Comparison of ENCODE assay signal across 8 cellular contexts in the genomic region with DNA sequence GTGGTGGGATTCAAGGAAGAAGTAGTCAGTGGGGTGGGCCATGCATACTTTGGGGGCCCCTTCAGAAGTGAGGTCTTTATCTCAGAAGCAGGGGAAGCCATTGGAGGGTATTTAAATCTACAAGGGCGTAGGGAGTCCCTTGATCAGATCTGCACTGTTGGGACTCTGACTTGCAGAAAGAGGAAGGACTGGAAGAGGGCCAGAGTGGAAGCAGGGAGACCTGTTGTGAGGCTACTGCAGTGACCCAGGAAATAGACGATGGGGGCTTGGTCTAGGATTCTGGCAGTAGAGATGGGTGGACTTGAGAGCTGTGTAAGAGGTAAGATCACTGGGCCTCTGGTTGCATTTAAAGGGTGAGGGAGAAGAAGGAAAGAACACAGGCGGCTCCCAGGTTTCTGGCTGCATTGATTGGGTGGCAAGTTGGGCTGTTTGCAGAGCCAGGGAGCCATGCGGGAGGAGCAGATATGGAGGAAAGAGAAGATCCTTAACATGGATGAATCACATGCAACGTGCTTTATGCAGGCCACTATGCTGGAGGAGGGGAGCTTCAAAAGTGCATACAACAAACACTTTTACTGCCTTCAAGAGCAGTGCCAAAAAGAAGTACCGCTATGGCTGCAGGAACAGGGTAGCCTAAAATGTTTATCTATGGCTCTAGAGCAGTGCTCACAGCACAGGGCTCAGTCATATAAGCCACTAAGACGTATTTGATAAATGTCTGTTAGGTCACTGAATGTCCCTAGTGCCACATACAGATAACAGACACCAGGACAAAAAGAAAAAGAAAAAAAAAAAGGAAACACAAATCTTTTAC. TPM values are rescaled to one million over a fixed set of nuclear protein-coding genes. Genes with fewer than 3 reads are reported as not detected.
DNase-seq lines count a peak whose midpoint lies in the region; FAIRE-seq and TF ChIP-seq lines count a peak whose summit lies in the region.
"Had no signal": no experiment of that assay in that cellular context is flagged by ENCODE, and none has a peak within 500 bp of the region (broad histone marks: within the 10 kb centered on the region; RNA-seq: fewer than 3 reads in every experiment).

No MANE protein-coding gene starts in this region.

- DNase-seq in GM23248 (peak; percentile 47), RKO (ENCODE audit: low spot score) (peak; percentile 30), endothelial cell of umbilical vein (ENCODE audit: low read depth, low spot score) (no peak), sigmoid colon (no peak), GM13976 (ENCODE audit: low spot score) (no peak), dedifferentiated amniotic fluid mesenchymal stem cell (ENCODE audit: extremely low spot score) (no peak), DMS 273 treated with DMSO at 0.1 percent for 48 hours (lab: John Stamatoyannopoulos, UW) (no peak)
- DNase-seq: activated CD4-positive, alpha-beta T cell treated with anti-CD3 and anti-CD28 coated beads for 48 hours had no signal

- no peak for TF ChIP-seq POLR2A in endothelial cell of umbilical vein (IDR thresholded peaks at IDR 0.05; ENCODE audit: low read depth, low read length)
- no peak for TF ChIP-seq POLR2A in sigmoid colon (IDR thresholded peaks at IDR 0.05)

- H3K79me2 ChIP-seq in GM23248 (ENCODE audit: insufficient read depth) (peaks cover 62% of the 10 kb centered on the region), endothelial cell of umbilical vein (ENCODE audit: control insufficient read depth, insufficient read depth, low read length) (peaks cover 41% of the 10 kb centered on the region)

- CTCF ChIA-PET in endothelial cell of umbilical vein (lab: Charles Lee), result interaction anchor here (1.3 kb wide), 1 partner anchor 42 kb away, joined by 3 read pairs; no protein-coding TSS in a partner anchor

- TF ChIP-seq CTCF in endothelial cell of umbilical vein (IDR thresholded peaks at IDR 0.05; ENCODE audit: extremely low read depth in 1 of 2, insufficient read depth in 1 of 2, low read depth in 1 of 2, low read length in 2 of 2), result no peak
- TF ChIP-seq CTCF in sigmoid colon (IDR thresholded peaks at IDR 0.05), result no peak
- no peak for TF ChIP-seq CTCF in GM13976 (IDR thresholded peaks at IDR 0.05; ENCODE audit: borderline replicate concordance, control extremely low read depth, extremely low read depth, insufficient read depth, missing control alignments)

- in situ Hi-C loops in GM23248 (cut with MboI) (no loop called here), GM13976 (cut with MboI; ENCODE audit: low sequenced_read_pairs, unreplicated experiment) (no loop called here)

- no peaks in the 10 kb centered on the region for H3K9me1 ChIP-seq in endothelial cell of umbilical vein (replicated peaks; ENCODE audit: control insufficient read depth, extremely low read depth, insufficient read depth, low read length)

- dilution Hi-C loops in endothelial cell of umbilical vein (cut with MboI; ENCODE audit: extremely low pct_ligation_motif_present, low sequenced_read_pairs), result no loop called here

- no peaks in the 10 kb centered on the region for H3K27me3 ChIP-seq in GM23248 (replicated peaks; ENCODE audit: insufficient read depth)
- H3K27me3 ChIP-seq in endothelial cell of umbilical vein (ENCODE audit: control insufficient read depth in 2 of 2, insufficient read depth in 2 of 2, low read length in 2 of 2), result no peaks in the 10 kb centered on the region
- H3K27me3 ChIP-seq in sigmoid colon, result no peaks in the 10 kb centered on the region

- H3K36me3 ChIP-seq in GM23248 (ENCODE audit: low read depth) (no peaks in the 10 kb centered on the region), endothelial cell of umbilical vein (ENCODE audit: control insufficient read depth in 2 of 2, extremely low read depth in 1 of 2, insufficient read depth in 2 of 2, low read length in 2 of 2) (peaks cover 0 to 5% of the 10 kb centered on the region in 2 experiments), sigmoid colon (peaks cover 0 to under 1% (median 0%) of the 10 kb centered on the region in 4 donors)

- BruUV-seq in endothelial cell of umbilical vein (replicated peaks; lab: Mats Ljungman, UMichigan), result no TSS peak

- peaks cover 16% of the 10 kb centered on the region for H3F3A ChIP-seq in GM23248 (ENCODE audit: insufficient read depth)

- no peak overlapping the region for H3K27ac ChIP-seq in GM23248
- H3K27ac ChIP-seq in endothelial cell of umbilical vein (ENCODE audit: insufficient read depth, low read depth, low read length), result no peak overlapping the region
- H3K27ac ChIP-seq in sigmoid colon, result peak overlapping the region in 3 of 4 donors; percentile 87 to 96 (median 95)

- intact Hi-C loops in endothelial cell of umbilical vein (cut with micrococcal nuclease), result no loop called here
- intact Hi-C loops in sigmoid colon (cut with DNase I), result no loop called here

- no peaks in the 10 kb centered on the region for H3K9me3 ChIP-seq in GM23248 (ENCODE audit: low read depth)
- H3K9me3 ChIP-seq in endothelial cell of umbilical vein (replicated peaks; ENCODE audit: control insufficient read depth, insufficient read depth, low read length), result no peaks in the 10 kb centered on the region
- no peaks in the 10 kb centered on the region for H3K9me3 ChIP-seq in sigmoid colon

- WGBS in GM23248 (ENCODE audit: low coverage in 1 of 2, low lambda C conversion rate in 2 of 2, missing lambda C conversion rate in 2 of 2), 2 experiments, result 64 to 69% methylated on average over 6 to 7 of the region's 7 CpGs
- 47 to 69% methylated on average over 7 of the region's 7 CpGs for WGBS in sigmoid colon, 2 donors

- peak overlapping the region; percentile 89 for H3K9ac ChIP-seq in GM23248
- H3K9ac ChIP-seq in endothelial cell of umbilical vein (replicated peaks; ENCODE audit: extremely low read depth, insufficient read depth, low read length), result peak overlapping the region; percentile 85

- H3K4me2 ChIP-seq in GM23248 (ENCODE audit: unreplicated experiment) (peak overlapping the region; percentile 68), endothelial cell of umbilical vein (ENCODE audit: insufficient read depth, low read length) (peak overlapping the region; percentile 78)

- H2AFZ ChIP-seq in GM23248 (peak overlapping the region; percentile 77), endothelial cell of umbilical vein (ENCODE audit: low read depth, low read length) (no peak overlapping the region)

- POLR2A ChIA-PET in endothelial cell of umbilical vein (lab: Charles Lee), result no interaction called here

- H3K4me3 ChIP-seq in GM23248 (peak overlapping the region; percentile 78), endothelial cell of umbilical vein (replicated peaks in 1 of 3; ENCODE audit: insufficient read depth in 1 of 3, low read depth in 1 of 3, low read length in 3 of 3) (peak overlapping the region in 2 of 3 experiments; percentile 77 to 86), sigmoid colon (peak overlapping the region; percentile 67 to 90 (median 78))

- H3K9me2 ChIP-seq in GM23248 (ENCODE audit: insufficient read depth), result no peaks in the 10 kb centered on the region

- H3K4me1 ChIP-seq in GM23248 (ENCODE audit: insufficient read depth) (peaks cover 23% of the 10 kb centered on the region), endothelial cell of umbilical vein (ENCODE audit: control insufficient read depth, extremely low read depth, insufficient read depth, low read length) (peaks cover 21% of the 10 kb centered on the region), sigmoid colon (peaks cover 0 to 42% (median 29%) of the 10 kb centered on the region in 4 donors)

- no peak for FAIRE-seq in endothelial cell of umbilical vein (lab: Jason Lieb, UNC)

- no peak for TF ChIP-seq EP300 in sigmoid colon (IDR thresholded peaks at IDR 0.05)

- no peaks in the 10 kb centered on the region for H4K20me1 ChIP-seq in GM23248 (ENCODE audit: insufficient read depth)
- H4K20me1 ChIP-seq in endothelial cell of umbilical vein (replicated peaks; ENCODE audit: control insufficient read depth, extremely low read depth, insufficient read depth, low read length), result no peaks in the 10 kb centered on the region

TF ChIP-seq in endothelial cell of umbilical vein, 7 proteins besides CTCF, POLR2A, EP300 and RAD21 (continues in another document):
- TF ChIP-seq, protein P1, sequence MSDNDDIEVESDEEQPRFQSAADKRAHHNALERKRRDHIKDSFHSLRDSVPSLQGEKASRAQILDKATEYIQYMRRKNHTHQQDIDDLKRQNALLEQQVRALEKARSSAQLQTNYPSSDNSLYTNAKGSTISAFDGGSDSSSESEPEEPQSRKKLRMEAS (IDR thresholded peaks at IDR 0.05; ENCODE audit: insufficient read depth, insufficient read length), result no peak
- no peak for TF ChIP-seq JUN (IDR thresholded peaks at IDR 0.05; ENCODE audit: borderline replicate concordance, insufficient read depth, insufficient read length, low read depth)
- no peak for TF ChIP-seq MYC (IDR thresholded peaks at IDR 0.05; ENCODE audit: low read depth, low read length)
- no peak for TF ChIP-seq POLR2AphosphoS5 (IDR thresholded peaks at IDR 0.05; ENCODE audit: insufficient read depth, low read depth, low read length)

RNA-seq across cellular contexts. Expression of gene SFXN5, which starts 2.3 kb away (rescaled TPM):
- 16.4 and 17.1 TPM in 2 replicates for total RNA-seq in GM23248 (2014; rRNA removed; shearing (Covaris generic))
- polyA plus RNA-seq in GM23248 (2016; fragmentation: Nextera tagmentation; extraction: Ambion mirVana) (7.3 and 10.0 TPM in 2 replicates), endothelial cell of umbilical vein (18.7 and 22.8 TPM in 2 replicates), sigmoid colon (10 to 100 TPM in 2 of 3 donors, 1 to 10 TPM in 1; 5.4 to 15.3 (median 12.4) TPM)
- total RNA-seq in endothelial cell of umbilical vein (24.6 and 28.6 TPM in 2 replicates), sigmoid colon (10 to 100 TPM in 2 of 4 donors, 1 to 10 TPM in 2; 6.7 to 27.1 (median 10.4) TPM)
- 11.2 and 12.2 TPM in 2 replicates for polyA plus RNA-seq in endothelial cell of umbilical vein (2011; cell fraction: cytosol; rRNA removed)
- 56.4 and 81.3 TPM in 2 replicates for polyA plus RNA-seq in endothelial cell of umbilical vein (2011; cell fraction: nucleus; rRNA removed)
- 11.2 and 11.4 TPM in 2 replicates for polyA plus RNA-seq in endothelial cell of umbilical vein (2012)
- 31.9 and 33.2 TPM in 2 replicates for polyA minus RNA-seq in endothelial cell of umbilical vein
- polyA minus RNA-seq in endothelial cell of umbilical vein (2011; cell fraction: cytosol; rRNA and poly(A)+ RNA removed), result 14.3 TPM
- 30.8 and 36.2 TPM in 2 replicates for polyA minus RNA-seq in endothelial cell of umbilical vein (2011; cell fraction: nucleus; rRNA and poly(A)+ RNA removed)

RNA-seq across cellular contexts. Expression of gene RAB11FIP5, which starts 43.5 kb away (rescaled TPM):
- total RNA-seq in GM23248 (2014; rRNA removed; shearing (Covaris generic)), result 71.9 and 76.6 TPM in 2 replicates
- polyA plus RNA-seq in GM23248 (2016; fragmentation: Nextera tagmentation; extraction: Ambion mirVana) (34.4 and 35.0 TPM in 2 replicates), endothelial cell of umbilical vein (32.4 and 36.6 TPM in 2 replicates), sigmoid colon (10 to 100 TPM in 2 of 3 donors, 1 to 10 TPM in 1; 9.6 to 13.2 (median 12.8) TPM)
- total RNA-seq in endothelial cell of umbilical vein (47.0 and 49.4 TPM in 2 replicates), sigmoid colon (10 to 100 TPM; 13.9 to 24.4 (median 19.4) TPM)
- 35.8 and 36.8 TPM in 2 replicates for polyA plus RNA-seq in endothelial cell of umbilical vein (2011; cell fraction: cytosol; rRNA removed)
- 28.3 and 31.5 TPM in 2 replicates for polyA plus RNA-seq in endothelial cell of umbilical vein (2011; cell fraction: nucleus; rRNA removed)
- 56.4 and 64.0 TPM in 2 replicates for polyA plus RNA-seq in endothelial cell of umbilical vein (2012)
- 71.5 and 74.9 TPM in 2 replicates for polyA minus RNA-seq in endothelial cell of umbilical vein
- polyA minus RNA-seq in endothelial cell of umbilical vein (2011; cell fraction: cytosol; rRNA and poly(A)+ RNA removed), result 9.1 TPM
- polyA minus RNA-seq in endothelial cell of umbilical vein (2011; cell fraction: nucleus; rRNA and poly(A)+ RNA removed), result 17.6 and 20.4 TPM in 2 replicates

Comparison
In these comparisons a context has a peak if more than half of its experiments do, and no peak if none do; other contexts are left out.
1. DNase-seq: peak in GM23248 (single experiment) and RKO (single experiment); none in endothelial cell of umbilical vein (single experiment), sigmoid colon (single experiment), GM13976 (single experiment), dedifferentiated amniotic fluid mesenchymal stem cell (single experiment) and DMS 273 treated with DMSO at 0.1 percent for 48 hours (single experiment).
2. H3K27ac ChIP-seq: peak in sigmoid colon (3 of 4); none in GM23248 (single experiment) and endothelial cell of umbilical vein (single experiment).
3. Peak in every context shown above with its lines, with median percentiles within 50 percentile points of each other: H3K4me3 ChIP-seq.